ENCODE assay signal across 8 cellular contexts in the genomic region with DNA sequence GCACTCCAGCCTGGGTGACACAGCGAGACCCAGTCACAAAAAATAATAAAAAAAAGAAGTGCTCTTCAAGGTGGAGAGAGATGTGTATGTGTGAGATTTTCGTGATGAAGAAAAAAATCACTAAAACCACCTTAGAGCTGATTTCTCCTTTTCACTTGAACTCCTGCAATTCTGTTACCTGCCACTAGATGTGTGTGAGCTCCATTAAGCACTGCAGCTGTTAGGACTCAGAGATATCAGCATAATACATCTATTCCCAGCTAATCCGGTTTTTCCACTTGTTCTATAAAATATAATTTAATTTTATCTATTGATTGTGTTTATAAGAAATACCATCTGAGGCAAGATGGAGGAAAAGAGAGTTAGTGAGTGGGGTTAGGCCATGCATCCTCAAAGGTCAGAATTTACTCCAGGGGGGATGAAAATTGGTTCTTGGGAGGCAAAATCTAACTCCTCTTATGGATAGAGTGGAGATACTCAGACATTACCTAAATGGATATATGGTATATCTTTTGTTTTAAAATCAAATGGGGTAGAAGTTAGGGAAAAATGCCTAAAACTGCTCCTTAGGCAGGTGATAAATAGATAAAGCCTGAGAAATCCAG.
DNase-seq lines count a peak whose midpoint lies in the region; ATAC-seq, FAIRE-seq and TF ChIP-seq lines count a peak whose summit lies in the region.

No MANE protein-coding gene starts in this region.

- DNase-seq in AG09309 (ENCODE audit: low read depth) (no peak), GM12892 (ENCODE audit: insufficient read length) (no peak), RCC 7860 (ENCODE audit: low spot score) (no peak), fibroblast of mammary gland (ENCODE audit: low read depth) (peak; percentile 35), smooth muscle cell of the brain vasculature (ENCODE audit: low read depth, low spot score) (peak; percentile 2)

- TF ChIP-seq CTCF in AG09309 (IDR thresholded peaks at IDR 0.05; ENCODE audit: control insufficient read depth, insufficient read depth, low read depth, low read length, missing control alignments) (peak; percentile 74), fibroblast of mammary gland (conservative IDR thresholded peaks at IDR 0.05; ENCODE audit: control insufficient read depth, insufficient read depth, low read depth, low read length) (peak; percentile 77)

- peak; percentile 73 for FAIRE-seq in GM12892 (lab: Jason Lieb, UNC)
- peak; percentile 60 for FAIRE-seq in RCC 7860 (lab: Jason Lieb, UNC)

- no peak for TF ChIP-seq POLR2A in GM12892 (IDR thresholded peaks at IDR 0.05; ENCODE audit: low read depth, low read length)

- ATAC-seq in HG03378 (IDR thresholded peaks at IDR 0.05; ENCODE audit: unreplicated experiment) (peak; percentile 70), GM21447 (IDR thresholded peaks at IDR 0.05; ENCODE audit: unreplicated experiment) (no peak), GM18873 (IDR thresholded peaks at IDR 0.05; ENCODE audit: low FRiP score, unreplicated experiment) (no peak)

- H3K4me3 ChIP-seq in AG09309 (ENCODE audit: control insufficient read depth, low read depth, low read length) (no peak overlapping the region), fibroblast of mammary gland (ENCODE audit: control insufficient read depth, low read depth, low read length) (no peak overlapping the region)

Comparison
In these comparisons a context has a peak if more than half of its experiments do, and no peak if none do; other contexts are left out.
1. DNase-seq: peak in fibroblast of mammary gland (single experiment) and smooth muscle cell of the brain vasculature (single experiment); none in AG09309 (single experiment), GM12892 (single experiment) and RCC 7860 (single experiment).